In the genomic region with DNA sequence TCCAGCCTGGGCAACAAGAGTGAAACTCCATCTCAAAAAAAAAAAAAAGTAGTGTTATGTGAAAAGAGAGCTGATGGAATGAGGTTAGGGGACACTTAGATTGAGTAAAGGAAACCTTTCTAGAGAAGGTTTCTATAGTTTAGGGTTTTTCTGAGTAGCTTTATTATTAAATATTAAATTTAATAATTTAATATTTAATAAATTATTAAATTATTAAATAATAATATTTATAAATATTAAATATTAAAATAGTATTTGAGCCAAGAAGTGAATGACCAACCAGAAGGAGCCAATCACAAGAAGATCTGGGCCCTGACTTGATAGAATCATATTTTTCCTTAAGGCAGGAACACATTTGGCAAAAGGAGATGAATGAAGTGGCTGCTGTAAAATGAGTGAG, we compare ENCODE assay signal across 20 cellular contexts.
"Had no signal": no experiment of that assay in that cellular context is flagged by ENCODE, and none has a peak within 500 bp of the region (broad histone marks: within the 10 kb centered on the region; RNA-seq: fewer than 3 reads in every experiment).

No MANE protein-coding gene starts in this region.

- DNase-seq: dermis blood vessel endothelial cell; dorsolateral prefrontal cortex; effector CD4-positive, alpha-beta T cell; effector memory CD4-positive, alpha-beta T cell; foreskin keratinocyte; glutamatergic neuron; head of caudate nucleus; heart right ventricle; hippocampal formation; left cardiac atrium; left lung; left ventricle myocardium superior; lower lobe of right lung; mesendoderm; midbrain; naive thymus-derived CD4-positive, alpha-beta T cell had no signal

- H3K27me3 ChIP-seq: dorsolateral prefrontal cortex, esophagus muscularis mucosa, foreskin keratinocyte, gastroesophageal sphincter, heart right ventricle, left lung had no signal

- H3K27ac ChIP-seq: coronary artery, dorsolateral prefrontal cortex, esophagus muscularis mucosa, foreskin keratinocyte, gastroesophageal sphincter, heart right ventricle, left lung, lower lobe of right lung had no signal

- H3K4me3 ChIP-seq: coronary artery, dorsolateral prefrontal cortex, esophagus muscularis mucosa, gastroesophageal sphincter, heart right ventricle, left lung, lower lobe of right lung had no signal

- H3K4me1 ChIP-seq: esophagus muscularis mucosa, foreskin keratinocyte, gastroesophageal sphincter, heart right ventricle, left lung, lower lobe of right lung had no signal

- H3K27me3 Mint-ChIP-seq: memory B cell; naive thymus-derived CD4-positive, alpha-beta T cell had no signal

- H3K4me3 Mint-ChIP-seq: memory B cell; naive thymus-derived CD4-positive, alpha-beta T cell had no signal

- H3K27ac Mint-ChIP-seq: memory B cell had no signal

- H3K9me3 ChIP-seq: esophagus muscularis mucosa, gastroesophageal sphincter, heart right ventricle, left lung, lower lobe of right lung had no signal

- ATAC-seq: foreskin keratinocyte; gastroesophageal sphincter; heart right ventricle; left cardiac atrium; left lung; left ventricle myocardium superior; lower lobe of right lung; naive thymus-derived CD4-positive, alpha-beta T cell had no signal

- H3K4me1 Mint-ChIP-seq: memory B cell had no signal
